Comparison of ENCODE assay signal across 33 cellular contexts in the genomic region with DNA sequence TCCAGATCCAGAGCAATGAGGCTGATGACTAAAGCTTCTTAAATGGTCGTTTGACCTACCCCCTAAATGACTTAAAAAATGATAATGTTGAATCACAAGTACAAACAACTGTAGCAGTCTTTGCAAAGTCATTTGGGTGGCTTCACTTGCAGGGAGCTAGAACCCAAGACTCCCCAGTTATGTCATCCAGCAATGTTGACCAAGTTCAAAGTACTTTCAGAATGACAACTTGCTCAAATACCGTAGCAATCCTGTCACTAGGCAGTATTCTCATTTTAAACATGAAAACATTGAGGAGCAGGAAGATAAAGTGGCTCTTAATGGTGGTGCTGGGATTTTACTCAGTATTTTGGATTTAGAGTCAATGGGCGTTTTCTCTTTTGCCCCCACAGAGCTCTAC.
"Had no signal": no experiment of that assay in that cellular context is flagged by ENCODE, and none has a peak within 500 bp of the region (broad histone marks: within the 10 kb centered on the region; RNA-seq: fewer than 3 reads in every experiment).

No MANE protein-coding gene starts in this region.

- H3K4me3 ChIP-seq: adrenal gland, body of pancreas, cardiac muscle cell, colonic mucosa, esophagus squamous epithelium, gastroesophageal sphincter, heart right ventricle had no signal

- H3K27me3 ChIP-seq: adrenal gland, body of pancreas, cardiac muscle cell, colonic mucosa, esophagus squamous epithelium, gastroesophageal sphincter, heart right ventricle had no signal

- ATAC-seq: activated CD8-positive, alpha-beta memory T cell treated with anti-CD3 and anti-CD28 coated beads, Interleukin-2, amount 10 ng/mL, durations not matched to agents 7 days and 5 days; activated CD8-positive, alpha-beta T cell treated with anti-CD3 and anti-CD28 coated beads, Interleukin-2, amount 10 ng/mL, durations not matched to agents 7 days and 5 days; activated naive CD8-positive, alpha-beta T cell treated with anti-CD3 and anti-CD28 coated beads, Interleukin-2, amount 50 U/mL, for 24 hours; body of pancreas; gastroesophageal sphincter; heart right ventricle; T-helper 17 cell; WTC11 had no signal

- H3K36me3 ChIP-seq: adrenal gland, cardiac muscle cell, colonic mucosa, esophagus squamous epithelium, gastroesophageal sphincter, heart right ventricle had no signal

- FAIRE-seq: endometrium, endothelial cell of umbilical vein had no signal

- H3K9me3 ChIP-seq: adrenal gland, body of pancreas, colonic mucosa, esophagus squamous epithelium, gastroesophageal sphincter had no signal

- DNase-seq: activated CD4-positive, alpha-beta T cell treated with anti-CD3 and anti-CD28 coated beads for 1 hour; activated CD4-positive, alpha-beta T cell treated with anti-CD3 and anti-CD28 coated beads for 4 hours; activated CD4-positive, alpha-beta T cell treated with anti-CD3 and anti-CD28 coated beads, Interleukin-2, amount 50 U/mL, for 1 hour; activated CD4-positive, alpha-beta T cell treated with anti-CD3 and anti-CD28 coated beads, Interleukin-2, amount 50 U/mL, for 48 hours; activated CD8-positive, alpha-beta memory T cell treated with anti-CD3 and anti-CD28 coated beads, Interleukin-2, amount 10 ng/mL, durations not matched to agents 7 days and 5 days; activated CD8-positive, alpha-beta memory T cell treated with anti-CD3 and anti-CD28 coated beads, Interleukin-2, amount 50 U/mL, for 4 hours; activated CD8-positive, alpha-beta T cell treated with anti-CD3 and anti-CD28 coated beads, Interleukin-2, amount 10 ng/mL, durations not matched to agents 7 days and 5 days; activated effector memory CD4-positive, alpha-beta T cell treated with anti-CD3 and anti-CD28 coated beads, Interleukin-2, amount 50 U/mL, for 16 hours; activated naive CD4-positive, alpha-beta T cell treated with anti-CD3 and anti-CD28 coated beads for 36 hours; activated naive CD8-positive, alpha-beta T cell treated with anti-CD3 and anti-CD28 coated beads for 36 hours; activated naive CD8-positive, alpha-beta T cell treated with anti-CD3 and anti-CD28 coated beads, Interleukin-2, amount 50 U/mL, for 24 hours; activated T-cell treated with anti-CD3 and anti-CD28 coated beads, Interleukin-2, amount 50 U/mL, for 1 hour; activated T-cell treated with anti-CD3 and anti-CD28 coated beads, Interleukin-2, amount 50 U/mL, for 48 hours; adrenal gland; amygdala; aorta; body of pancreas; central memory CD4-positive, alpha-beta T cell; cerebellar nuclear complex; colonic mucosa; effector CD8-positive, alpha-beta T cell; esophagus squamous epithelium; foreskin melanocyte; heart right ventricle; T-helper 1 cell; T-helper 17 cell; T1000 had no signal

- H3K27ac ChIP-seq: adrenal gland, body of pancreas, cardiac muscle cell, colonic mucosa, epithelial cell of prostate, esophagus squamous epithelium, gastroesophageal sphincter, heart right ventricle had no signal
